In genomic region chr17:79951361-79952264, GRCh38 we compare ENCODE assay signal across 9 cellular contexts.
DNase-seq lines count a peak whose midpoint lies in the region; ATAC-seq and TF ChIP-seq lines count a peak whose summit lies in the region.
"Had no signal": no experiment of that assay in that cellular context is flagged by ENCODE, and none has a peak within 500 bp of the region (broad histone marks: within the 10 kb centered on the region; RNA-seq: fewer than 3 reads in every experiment).

No MANE protein-coding gene starts in this region.

- ATAC-seq in GM21390 (IDR thresholded peaks at IDR 0.05; ENCODE audit: unreplicated experiment): no peak
- ATAC-seq in stimulated activated effector memory CD8-positive, alpha-beta T cell treated with anti-CD3 and anti-CD28 coated beads, Interleukin-12 subunit alpha, Interleukin-12 subunit beta, amount 100 ng/mL, for 72 hours: no peak

- no peak overlapping the region for H3K4me3 Mint-ChIP-seq in stimulated activated effector memory CD8-positive, alpha-beta T cell treated with anti-CD3 and anti-CD28 coated beads, Interleukin-12 subunit alpha, Interleukin-12 subunit beta, amount 100 ng/mL, for 72 hours

- H3K4me1 Mint-ChIP-seq in stimulated activated effector memory CD8-positive, alpha-beta T cell treated with anti-CD3 and anti-CD28 coated beads, Interleukin-12 subunit alpha, Interleukin-12 subunit beta, amount 100 ng/mL, for 72 hours: no peaks in the 10 kb centered on the region

- no peaks in the 10 kb centered on the region for H3K36me3 Mint-ChIP-seq in stimulated activated effector memory CD8-positive, alpha-beta T cell treated with anti-CD3 and anti-CD28 coated beads, Interleukin-12 subunit alpha, Interleukin-12 subunit beta, amount 100 ng/mL, for 72 hours
- H3K36me3 Mint-ChIP-seq: naive B cell had no signal

- H3K27ac Mint-ChIP-seq in stimulated activated effector memory CD8-positive, alpha-beta T cell treated with anti-CD3 and anti-CD28 coated beads, Interleukin-12 subunit alpha, Interleukin-12 subunit beta, amount 100 ng/mL, for 72 hours: no peak overlapping the region

- H3K4me3 ChIP-seq in foreskin fibroblast (ENCODE audit: low read depth in 1 of 2, low read length in 2 of 2): no peak overlapping the region

- TF ChIP-seq CTCF in AG09319 (IDR thresholded peaks at IDR 0.05; ENCODE audit: low read depth, low read length) (no peak), foreskin fibroblast (IDR thresholded peaks at IDR 0.05; ENCODE audit: low read depth, low read length) (no peak)

- no peaks in the 10 kb centered on the region for H3K9me3 Mint-ChIP-seq in stimulated activated effector memory CD8-positive, alpha-beta T cell treated with anti-CD3 and anti-CD28 coated beads, Interleukin-12 subunit alpha, Interleukin-12 subunit beta, amount 100 ng/mL, for 72 hours
- H3K9me3 Mint-ChIP-seq: naive B cell had no signal

- peak; percentile 56 for DNase-seq in AG09319 (ENCODE audit: extremely low read depth, low read depth)
- peak; percentile 86 to 93 for DNase-seq in NCI-H526 (lab: John Stamatoyannopoulos, UW)
- DNase-seq in foreskin fibroblast: peak; percentile 71 to 79
- DNase-seq in non-pigmented ciliary epithelial cell (ENCODE audit: low read depth): peak; percentile 50
- no peak for DNase-seq in NCI-H1694 treated with DMSO at 0.1 percent for 48 hours (lab: John Stamatoyannopoulos, UW)
- DNase-seq in stimulated activated effector memory CD8-positive, alpha-beta T cell treated with anti-CD3 and anti-CD28 coated beads, Interleukin-12 subunit alpha, Interleukin-12 subunit beta, amount 100 ng/mL, for 72 hours (ENCODE audit: low spot score in 2 of 2): no peak
- no peak for DNase-seq in HuH-7 (ENCODE audit: low spot score)
- DNase-seq: naive B cell had no signal

Comparison
In these comparisons a context has a peak if more than half of its experiments do, and no peak if none do; other contexts are left out.
1. DNase-seq: peak in AG09319 (single experiment), NCI-H526 (2 of 2), foreskin fibroblast (2 of 2) and non-pigmented ciliary epithelial cell (single experiment); none in NCI-H1694 treated with DMSO at 0.1 percent for 48 hours (single experiment), stimulated activated effector memory CD8-positive, alpha-beta T cell treated with anti-CD3 and anti-CD28 coated beads, Interleukin-12 subunit alpha, Interleukin-12 subunit beta, amount 100 ng/mL, for 72 hours (0 of 2) and HuH-7 (single experiment).